30 cellular contexts compared by ENCODE assay signal in genomic region chr9:124686918-124687317, GRCh38.
"Had no signal": no experiment of that assay in that cellular context is flagged by ENCODE, and none has a peak within 500 bp of the region (broad histone marks: within the 10 kb centered on the region; RNA-seq: fewer than 3 reads in every experiment).

No MANE protein-coding gene starts in this region.

- H3K9me3 Mint-ChIP-seq: activated B cell treated with CpG ODN at 0.5 μM for 24 hours; activated CD8-positive, alpha-beta T cell treated with anti-CD3 and anti-CD28 coated beads for 36 hours; activated T-cell treated with anti-CD3 and anti-CD28 coated beads, Interleukin-2, amount 50 U/mL, for 4 hours; activated T-helper 17 cell treated with anti-CD3 and anti-CD28 coated beads, Interleukin-2, amount 50 U/mL, for 72 hours; dendritic cell treated with granulocyte-macrophage colony-stimulating factor and Interleukin-4, amounts not matched to agents 40 ng/mL and 50 ng/mL, for 4 days had no signal

- H3K27ac ChIP-seq: brain microvascular endothelial cell, epithelial cell of prostate, esophagus squamous epithelium, lower lobe of right lung, pancreas, prostate gland, spleen, testis had no signal

- H3K27me3 Mint-ChIP-seq: activated B cell treated with CpG ODN at 0.5 μM for 24 hours; dendritic cell treated with granulocyte-macrophage colony-stimulating factor and Interleukin-4, amounts not matched to agents 40 ng/mL and 50 ng/mL, for 4 days had no signal

- H3K9me3 ChIP-seq: esophagus squamous epithelium, lower lobe of right lung, mucosa of descending colon, pancreas, prostate gland, spleen, testis had no signal

- ATAC-seq: activated CD8-positive, alpha-beta T cell treated with anti-CD3 and anti-CD28 coated beads for 36 hours; activated T-cell treated with anti-CD3 and anti-CD28 coated beads, Interleukin-2, amount 50 U/mL, for 4 hours; activated T-helper 17 cell treated with anti-CD3 and anti-CD28 coated beads, Interleukin-2, amount 50 U/mL, for 72 hours; left colon; lower lobe of right lung; mucosa of descending colon; pancreas had no signal

- DNase-seq: activated B cell treated with CpG ODN at 0.5 μM for 24 hours; activated CD4-positive, alpha-beta T cell treated with anti-CD3 and anti-CD28 coated beads, Interleukin-2, amount 50 U/mL, for 1 hour; activated CD8-positive, alpha-beta T cell treated with anti-CD3 and anti-CD28 coated beads for 36 hours; activated gamma-delta T cell treated with Interleukin-2 at 50 U/mL for 16 hours; activated naive CD4-positive, alpha-beta T cell treated with anti-CD3 and anti-CD28 coated beads, Interleukin-2, amount 50 U/mL, for 16 hours; activated T-cell treated with anti-CD3 and anti-CD28 coated beads, Interleukin-2, amount 50 U/mL, for 4 hours; amniotic stem cell; brain microvascular endothelial cell; central memory CD4-positive, alpha-beta T cell; esophagus squamous epithelium; foreskin melanocyte; islet precursor cell; left colon; lower lobe of right lung; mesendoderm; mucosa of descending colon; nephron progenitor cell; nucleus accumbens; pancreas; spleen; stimulated activated naive CD4-positive, alpha-beta T cell; testis; trophoblast cell had no signal

- H3K4me3 Mint-ChIP-seq: activated B cell treated with CpG ODN at 0.5 μM for 24 hours; activated CD8-positive, alpha-beta T cell treated with anti-CD3 and anti-CD28 coated beads for 36 hours; activated T-cell treated with anti-CD3 and anti-CD28 coated beads, Interleukin-2, amount 50 U/mL, for 4 hours; activated T-helper 17 cell treated with anti-CD3 and anti-CD28 coated beads, Interleukin-2, amount 50 U/mL, for 72 hours; dendritic cell treated with granulocyte-macrophage colony-stimulating factor and Interleukin-4, amounts not matched to agents 40 ng/mL and 50 ng/mL, for 4 days; nephron progenitor cell had no signal

- H3K4me1 ChIP-seq: esophagus squamous epithelium, lower lobe of right lung, pancreas, prostate gland, testis had no signal

- H3K4me1 Mint-ChIP-seq: activated B cell treated with CpG ODN at 0.5 μM for 24 hours; activated T-helper 17 cell treated with anti-CD3 and anti-CD28 coated beads, Interleukin-2, amount 50 U/mL, for 72 hours; nephron progenitor cell had no signal

- H3K4me3 ChIP-seq: esophagus squamous epithelium, lower lobe of right lung, mucosa of descending colon, pancreas, prostate gland, spleen, testis had no signal

- H3K27ac Mint-ChIP-seq: activated B cell treated with CpG ODN at 0.5 μM for 24 hours; activated CD8-positive, alpha-beta T cell treated with anti-CD3 and anti-CD28 coated beads for 36 hours; activated T-helper 17 cell treated with anti-CD3 and anti-CD28 coated beads, Interleukin-2, amount 50 U/mL, for 72 hours; dendritic cell treated with granulocyte-macrophage colony-stimulating factor and Interleukin-4, amounts not matched to agents 40 ng/mL and 50 ng/mL, for 4 days; nephron progenitor cell had no signal

- FAIRE-seq: astrocyte, pancreas, TTC549, urothelium cell line had no signal
